Comparison of ENCODE assay signal across 1 cellular context in the genomic region with DNA sequence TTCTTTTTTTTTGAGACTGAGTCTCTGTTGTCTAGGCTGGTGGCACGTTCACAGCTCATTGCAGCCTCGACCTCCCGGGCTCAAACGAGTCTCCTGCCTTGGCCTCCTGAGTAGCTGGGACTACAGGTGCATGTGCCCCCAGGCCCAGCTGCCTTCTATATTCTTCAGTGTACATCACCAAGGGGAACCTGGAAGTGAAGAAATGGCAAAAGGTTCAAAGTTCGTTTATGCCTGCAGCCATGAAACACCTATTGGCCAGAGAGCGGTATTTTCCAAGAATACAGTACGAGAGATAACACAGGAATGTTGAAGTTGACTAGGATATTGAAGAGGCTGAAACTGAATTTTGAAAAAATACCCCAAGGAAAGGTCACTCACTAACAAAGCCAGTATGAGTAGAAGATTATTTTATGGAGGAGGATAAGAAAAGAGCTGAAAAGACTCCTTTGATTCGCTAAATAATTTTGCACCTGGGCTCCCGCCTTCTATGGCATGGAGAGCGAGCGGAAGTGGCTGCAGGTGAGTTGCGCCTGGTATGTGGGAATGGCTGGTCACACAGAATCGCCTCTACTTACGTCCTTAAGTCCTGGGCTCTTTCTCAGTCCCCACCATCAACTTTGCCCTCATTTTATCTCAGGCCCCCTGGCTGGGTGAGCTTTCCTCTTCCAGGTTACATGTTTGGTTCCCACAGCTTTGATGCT.
TF ChIP-seq lines count a peak whose summit lies in the region.

No MANE protein-coding gene starts in this region.

TF ChIP-seq in K562, 482 proteins besides CTCF, POLR2A, EP300 and RAD21:
- TF ChIP-seq CEBPB (tag; IDR thresholded peaks at IDR 0.05) (no peak), GABPA (tag; conservative IDR thresholded peaks at IDR 0.05; ENCODE audit: low read depth) (no peak), ZFP30 (CRISPR knock-in tag; IDR thresholded peaks at IDR 0.05; ENCODE audit: borderline replicate concordance) (no peak), TEAD2 (tag; IDR thresholded peaks at IDR 0.05) (no peak), NCOA2 (IDR thresholded peaks at IDR 0.05; ENCODE audit: partially characterized antibody in 2 of 2) (no peak), ZNF174 (CRISPR knock-in tag; IDR thresholded peaks at IDR 0.05) (no peak), GTF2E2 (tag; IDR thresholded peaks at IDR 0.05) (no peak), ZNF324 (CRISPR knock-in tag; IDR thresholded peaks at IDR 0.05) (no peak), ZNF551 (CRISPR knock-in tag; IDR thresholded peaks at IDR 0.05) (no peak), FOXM1 (IDR thresholded peaks at IDR 0.05; ENCODE audit: low read depth) (no peak), FOXM1 (CRISPR knock-in tag; IDR thresholded peaks at IDR 0.05; ENCODE audit: low read depth) (no peak), ZNF717 (CRISPR knock-in tag; IDR thresholded peaks at IDR 0.05) (no peak), EWSR1 (IDR thresholded peaks at IDR 0.05; ENCODE audit: borderline replicate concordance, low read depth, partially characterized antibody) (no peak), KLF10 (CRISPR knock-in tag; IDR thresholded peaks at IDR 0.05) (no peak), ATF1 (CRISPR knock-in tag; IDR thresholded peaks at IDR 0.05) (no peak), ATF1 (tag; IDR thresholded peaks at IDR 0.05) (no peak)
- TF ChIP-seq, protein P1, sequence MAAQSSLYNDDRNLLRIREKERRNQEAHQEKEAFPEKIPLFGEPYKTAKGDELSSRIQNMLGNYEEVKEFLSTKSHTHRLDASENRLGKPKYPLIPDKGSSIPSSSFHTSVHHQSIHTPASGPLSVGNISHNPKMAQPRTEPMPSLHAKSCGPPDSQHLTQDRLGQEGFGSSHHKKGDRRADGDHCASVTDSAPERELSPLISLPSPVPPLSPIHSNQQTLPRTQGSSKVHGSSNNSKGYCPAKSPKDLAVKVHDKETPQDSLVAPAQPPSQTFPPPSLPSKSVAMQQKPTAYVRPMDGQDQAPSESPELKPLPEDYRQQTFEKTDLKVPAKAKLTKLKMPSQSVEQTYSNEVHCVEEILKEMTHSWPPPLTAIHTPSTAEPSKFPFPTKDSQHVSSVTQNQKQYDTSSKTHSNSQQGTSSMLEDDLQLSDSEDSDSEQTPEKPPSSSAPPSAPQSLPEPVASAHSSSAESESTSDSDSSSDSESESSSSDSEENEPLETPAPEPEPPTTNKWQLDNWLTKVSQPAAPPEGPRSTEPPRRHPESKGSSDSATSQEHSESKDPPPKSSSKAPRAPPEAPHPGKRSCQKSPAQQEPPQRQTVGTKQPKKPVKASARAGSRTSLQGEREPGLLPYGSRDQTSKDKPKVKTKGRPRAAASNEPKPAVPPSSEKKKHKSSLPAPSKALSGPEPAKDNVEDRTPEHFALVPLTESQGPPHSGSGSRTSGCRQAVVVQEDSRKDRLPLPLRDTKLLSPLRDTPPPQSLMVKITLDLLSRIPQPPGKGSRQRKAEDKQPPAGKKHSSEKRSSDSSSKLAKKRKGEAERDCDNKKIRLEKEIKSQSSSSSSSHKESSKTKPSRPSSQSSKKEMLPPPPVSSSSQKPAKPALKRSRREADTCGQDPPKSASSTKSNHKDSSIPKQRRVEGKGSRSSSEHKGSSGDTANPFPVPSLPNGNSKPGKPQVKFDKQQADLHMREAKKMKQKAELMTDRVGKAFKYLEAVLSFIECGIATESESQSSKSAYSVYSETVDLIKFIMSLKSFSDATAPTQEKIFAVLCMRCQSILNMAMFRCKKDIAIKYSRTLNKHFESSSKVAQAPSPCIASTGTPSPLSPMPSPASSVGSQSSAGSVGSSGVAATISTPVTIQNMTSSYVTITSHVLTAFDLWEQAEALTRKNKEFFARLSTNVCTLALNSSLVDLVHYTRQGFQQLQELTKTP (IDR thresholded peaks at IDR 0.05; ENCODE audit: low read depth in 1 of 2, partially characterized antibody in 2 of 2), result no peak
- TF ChIP-seq, protein P2, sequence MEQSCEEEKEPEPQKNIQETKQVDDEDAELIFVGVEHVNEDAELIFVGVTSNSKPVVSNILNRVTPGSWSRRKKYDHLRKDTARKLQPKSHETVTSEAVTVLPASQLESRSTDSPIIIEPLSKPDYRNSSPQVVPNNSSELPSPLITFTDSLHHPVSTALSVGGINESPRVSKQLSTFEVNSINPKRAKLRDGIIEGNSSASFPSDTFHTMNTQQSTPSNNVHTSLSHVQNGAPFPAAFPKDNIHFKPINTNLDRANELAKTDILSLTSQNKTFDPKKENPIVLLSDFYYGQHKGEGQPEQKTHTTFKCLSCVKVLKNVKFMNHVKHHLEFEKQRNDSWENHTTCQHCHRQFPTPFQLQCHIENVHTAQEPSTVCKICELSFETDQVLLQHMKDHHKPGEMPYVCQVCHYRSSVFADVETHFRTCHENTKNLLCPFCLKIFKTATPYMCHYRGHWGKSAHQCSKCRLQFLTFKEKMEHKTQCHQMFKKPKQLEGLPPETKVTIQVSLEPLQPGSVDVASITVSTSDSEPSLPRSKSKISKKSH (CRISPR knock-in tag; IDR thresholded peaks at IDR 0.05), result no peak
- TF ChIP-seq, protein P3, sequence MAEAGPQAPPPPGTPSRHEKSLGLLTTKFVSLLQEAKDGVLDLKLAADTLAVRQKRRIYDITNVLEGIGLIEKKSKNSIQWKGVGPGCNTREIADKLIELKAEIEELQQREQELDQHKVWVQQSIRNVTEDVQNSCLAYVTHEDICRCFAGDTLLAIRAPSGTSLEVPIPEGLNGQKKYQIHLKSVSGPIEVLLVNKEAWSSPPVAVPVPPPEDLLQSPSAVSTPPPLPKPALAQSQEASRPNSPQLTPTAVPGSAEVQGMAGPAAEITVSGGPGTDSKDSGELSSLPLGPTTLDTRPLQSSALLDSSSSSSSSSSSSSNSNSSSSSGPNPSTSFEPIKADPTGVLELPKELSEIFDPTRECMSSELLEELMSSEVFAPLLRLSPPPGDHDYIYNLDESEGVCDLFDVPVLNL (CRISPR knock-in tag; IDR thresholded peaks at IDR 0.05; ENCODE audit: low read depth), result no peak
- TF ChIP-seq, protein P4, sequence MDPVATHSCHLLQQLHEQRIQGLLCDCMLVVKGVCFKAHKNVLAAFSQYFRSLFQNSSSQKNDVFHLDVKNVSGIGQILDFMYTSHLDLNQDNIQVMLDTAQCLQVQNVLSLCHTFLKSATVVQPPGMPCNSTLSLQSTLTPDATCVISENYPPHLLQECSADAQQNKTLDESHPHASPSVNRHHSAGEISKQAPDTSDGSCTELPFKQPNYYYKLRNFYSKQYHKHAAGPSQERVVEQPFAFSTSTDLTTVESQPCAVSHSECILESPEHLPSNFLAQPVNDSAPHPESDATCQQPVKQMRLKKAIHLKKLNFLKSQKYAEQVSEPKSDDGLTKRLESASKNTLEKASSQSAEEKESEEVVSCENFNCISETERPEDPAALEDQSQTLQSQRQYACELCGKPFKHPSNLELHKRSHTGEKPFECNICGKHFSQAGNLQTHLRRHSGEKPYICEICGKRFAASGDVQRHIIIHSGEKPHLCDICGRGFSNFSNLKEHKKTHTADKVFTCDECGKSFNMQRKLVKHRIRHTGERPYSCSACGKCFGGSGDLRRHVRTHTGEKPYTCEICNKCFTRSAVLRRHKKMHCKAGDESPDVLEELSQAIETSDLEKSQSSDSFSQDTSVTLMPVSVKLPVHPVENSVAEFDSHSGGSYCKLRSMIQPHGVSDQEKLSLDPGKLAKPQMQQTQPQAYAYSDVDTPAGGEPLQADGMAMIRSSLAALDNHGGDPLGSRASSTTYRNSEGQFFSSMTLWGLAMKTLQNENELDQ (CRISPR knock-in tag; IDR thresholded peaks at IDR 0.05; ENCODE audit: borderline replicate concordance), result no peak
